Comparison of ENCODE assay signal across 10 cellular contexts in the genomic region with DNA sequence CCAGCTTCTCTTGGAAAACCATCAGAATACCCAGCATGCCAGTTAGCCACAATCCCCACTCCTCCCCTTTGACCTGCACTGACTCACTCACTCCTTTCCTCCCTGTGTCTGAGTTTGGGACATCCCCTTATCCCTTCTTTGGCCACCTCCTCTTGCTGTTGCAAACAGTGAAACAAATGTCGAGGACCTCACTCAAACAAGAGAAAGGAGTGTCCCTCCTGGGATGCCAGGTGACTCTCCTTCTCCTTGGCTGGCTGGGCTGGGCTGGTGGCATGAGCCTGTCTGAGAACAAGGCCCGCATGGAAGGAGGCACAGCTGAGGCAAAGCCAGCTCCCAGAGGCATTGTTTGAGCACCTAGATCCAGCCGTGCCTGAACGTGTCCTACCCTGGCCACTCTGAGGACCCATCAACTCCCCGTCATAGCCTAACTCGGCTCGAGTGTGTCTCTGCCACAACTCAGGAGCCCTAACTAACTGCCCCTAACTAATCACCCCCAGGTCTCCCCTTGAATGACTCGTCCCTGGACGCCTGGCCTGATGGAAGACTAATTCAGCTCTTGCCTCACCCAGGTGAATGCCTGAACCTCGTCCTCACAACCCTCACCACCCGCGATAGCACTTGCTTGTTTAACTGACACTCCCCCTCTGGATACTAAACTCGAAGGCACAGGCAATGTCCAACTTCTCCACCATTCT. TPM values are rescaled to one million over a fixed set of nuclear protein-coding genes. Genes with fewer than 3 reads are reported as not detected.
DNase-seq lines count a peak whose midpoint lies in the region; ATAC-seq, FAIRE-seq and TF ChIP-seq lines count a peak whose summit lies in the region.
"Had no signal": no experiment of that assay in that cellular context is flagged by ENCODE, and none has a peak within 500 bp of the region (broad histone marks: within the 10 kb centered on the region; RNA-seq: fewer than 3 reads in every experiment).

No MANE protein-coding gene starts in this region.

- ATAC-seq in GM12878 = no peak
- no peak for ATAC-seq in left lobe of liver

- H3K79me2 ChIP-seq in GM12878 (ENCODE audit: control insufficient read depth, insufficient read depth, low read length) = peaks cover 21% of the 10 kb centered on the region

- H3K9me3 ChIP-seq in HEK293 (ENCODE audit: control insufficient read depth, insufficient read depth, low read depth, low read length) (no peaks in the 10 kb centered on the region), GM12878 (replicated peaks; ENCODE audit: control insufficient read depth, insufficient read depth, low read length) (no peaks in the 10 kb centered on the region), thyroid gland (no peaks in the 10 kb centered on the region)

- no peak for TF ChIP-seq RAD21 in GM12878 (IDR thresholded peaks at IDR 0.05; ENCODE audit: insufficient read depth, low read depth, low read length)

- no peak overlapping the region for H2AFZ ChIP-seq in GM12878 (ENCODE audit: control insufficient read depth, low read depth, low read length)

- 81% methylated on average over 13 of the region's 13 CpGs for WGBS in GM12878 (ENCODE audit: insufficient coverage, insufficient replicate concordance, low lambda C conversion rate, missing lambda C conversion rate)
- 71 to 82% methylated on average over 13 of the region's 13 CpGs for WGBS in thyroid gland, 2 donors

- no peak for DNase-seq in GM12878 (ENCODE audit: low read depth, low spot score)
- peak; percentile 71 for DNase-seq in islet precursor cell
- peak; percentile 70 to 71 for DNase-seq in thyroid gland
- DNase-seq in activated gamma-delta T cell treated with Interleukin-2 at 50 U/mL for 16 hours = no peak
- no peak for DNase-seq in left lobe of liver (ENCODE audit: low spot score)
- no peak for DNase-seq in HTR-8/SVneo (ENCODE audit: insufficient read length, low spot score)
- DNase-seq: mesendoderm had no signal

- RAD21 ChIA-PET in GM12878 (lab: Charles Lee; ENCODE audit: unreplicated experiment) = no interaction called here

- SMC1A ChIA-PET in GM12878 (lab: Charles Lee; ENCODE audit: uncharacterized antibody, unreplicated experiment) = no interaction called here

- H3K27me3 ChIP-seq in GM12878 (replicated peaks in 1 of 2; ENCODE audit: control insufficient read depth in 2 of 2, insufficient read depth in 2 of 2, low read length in 1 of 2) (no peaks in the 10 kb centered on the region), thyroid gland (no peaks in the 10 kb centered on the region)

- TF ChIP-seq POLR2A in GM12878 (IDR thresholded peaks at IDR 0.05; ENCODE audit: low read depth, low read length) (no peak), thyroid gland (IDR thresholded peaks at IDR 0.05) (no peak)

- H3K9ac ChIP-seq in GM12878 (ENCODE audit: control insufficient read depth, insufficient read depth, low read length) = no peak overlapping the region

- TF ChIP-seq EP300 in GM12878 (IDR thresholded peaks at IDR 0.05; ENCODE audit: borderline replicate concordance in 1 of 2, control insufficient read depth in 1 of 2, low read depth in 2 of 2, low read length in 2 of 2) = no peak

- H3K36me3 ChIP-seq in HEK293 (ENCODE audit: control insufficient read depth in 2 of 2, insufficient read depth in 1 of 2, low read length in 2 of 2) (no peaks in the 10 kb centered on the region), GM12878 (ENCODE audit: control insufficient read depth in 2 of 2, insufficient read depth in 2 of 2, low read length in 1 of 2) (peaks cover 5% of the 10 kb centered on the region in 2 experiments; a peak in 3 of 4 replicates), thyroid gland (no peaks in the 10 kb centered on the region)

- H3K4me1 ChIP-seq in HEK293 (ENCODE audit: control insufficient read depth, insufficient read depth, low read length) (peaks cover 10% of the 10 kb centered on the region), GM12878 (ENCODE audit: control insufficient read depth, insufficient read depth, low read length) (peaks cover 6% of the 10 kb centered on the region), thyroid gland (peaks cover 43 to 44% of the 10 kb centered on the region in 2 donors)

- no peak overlapping the region for H3K27ac ChIP-seq in HEK293 (ENCODE audit: extremely low read depth, low read depth, low read length)
- no peak overlapping the region for H3K27ac ChIP-seq in GM12878 (ENCODE audit: control insufficient read depth, insufficient read depth)
- peak overlapping the region in 2 of 3 donors; percentile 43 to 46 for H3K27ac ChIP-seq in thyroid gland

- intact Hi-C loops in GM12878 (cut with micrococcal nuclease; ENCODE audit: unreplicated experiment) = no loop called here
- intact Hi-C loops in thyroid gland (cut with DNase I) = loop anchor here (5.0 kb wide), 1 partner anchor 43 kb away; the partner anchor contains the start of gene NCOR2

- in situ Hi-C loops in GM12878 (cut with MboI) = no loop called here

- TF ChIP-seq CTCF in HEK293 (tag by site-specific recombination; IDR thresholded peaks at IDR 0.05) (no peak), GM12878 (IDR thresholded peaks at IDR 0.05 in 2 of 3, conservative IDR thresholded peaks at IDR 0.05 in 1 of 3; ENCODE audit: control insufficient read depth in 2 of 3, extremely low read depth in 1 of 3, insufficient read depth in 1 of 3, low read depth in 3 of 3, low read length in 3 of 3) (no peak), thyroid gland (IDR thresholded peaks at IDR 0.05) (no peak)

- FAIRE-seq in GM12878 (lab: Jason Lieb, UNC) (no peak), HTR-8/SVneo (lab: Jason Lieb, UNC) (no peak)
- FAIRE-seq: colon, GM12892 had no signal

- H4K20me1 ChIP-seq in GM12878 (ENCODE audit: control insufficient read depth, insufficient read depth) = peaks cover 4% of the 10 kb centered on the region

- POLR2A ChIA-PET in HEK293 (lab: Yijun Ruan, JAX) (no interaction called here), GM12878 (lab: Charles Lee) (no interaction called here)

- no peak overlapping the region for H3K4me2 ChIP-seq in GM12878 (ENCODE audit: control insufficient read depth, insufficient read depth)

- H3K4me3 ChIP-seq in HEK293 (ENCODE audit: low read depth, low read length) = no peak overlapping the region
- no peak overlapping the region for H3K4me3 ChIP-seq in GM12878
- H3K4me3 ChIP-seq in thyroid gland (replicated peaks in 1 of 3) = no peak overlapping the region

- BruUV-seq in GM12878 (replicated peaks; lab: Mats Ljungman, UMichigan) = TSS peak; percentile 32

- CTCF ChIA-PET in HEK293 (lab: Yijun Ruan, JAX) = no interaction called here
- CTCF ChIA-PET in GM12878 (lab: Yijun Ruan, JAX) = no interaction called here

TF ChIP-seq in HEK293, 187 proteins besides CTCF, POLR2A, EP300 and RAD21:
- TF ChIP-seq ZNF600 (tag by site-specific recombination; IDR thresholded peaks at IDR 0.05) (peak; percentile 46; the same call in 1 of the 2 replicates), ZNF473 (tag by site-specific recombination; IDR thresholded peaks at IDR 0.05) (no peak), ZNF366 (tag by site-specific recombination; conservative IDR thresholded peaks at IDR 0.05) (0 out of 2 replicates have a peak, but pooled peaks have one; percentile 34)
TF ChIP-seq in HEK293: peak in this region for 2.

TF ChIP-seq in GM12878, 131 proteins besides CTCF, POLR2A, EP300 and RAD21:
- TF ChIP-seq NFIC (IDR thresholded peaks at IDR 0.05; ENCODE audit: low read depth, low read length) (no peak), ATF7 (IDR thresholded peaks at IDR 0.05; ENCODE audit: low read depth) (no peak)

RNA-seq across cellular contexts. Expression of gene NCOR2, which starts 43.0 kb away (rescaled TPM):
- 166 and 195 TPM in 2 replicates for total RNA-seq in GM12878 (2013; cell fraction: nucleolus; rRNA removed)
- total RNA-seq in GM12878 (2014; rRNA removed) (12.8 and 18.6 TPM in 2 replicates), GM12878 (2014; rRNA removed; fragmentation: Illumina TruSeq; extraction: Trizol) (7.2 and 8.6 TPM in 2 replicates), GM12878 (2021) (164 and 179 TPM in 2 replicates), thyroid gland (100 to 1,000 TPM in 2 of 4 donors, 10 to 100 TPM in 2; 45.3 to 178 (median 99.9) TPM), left lobe of liver (58.3 TPM)
- polyA plus RNA-seq in GM12878 (2011; ENCODE audit: low read depth) = 25.4 TPM
- polyA plus RNA-seq in GM12878 (2011; rRNA removed) (2.6 and 4.2 TPM in 2 replicates), GM12878 (2014; fragmentation: Illumina TruSeq; extraction: Trizol) (10.2 and 17.4 TPM in 2 replicates), GM12878 (2014; fragmentation: Nextera tagmentation; extraction: Ambion mirVana) (under 1 TPM; 0.43 to 0.60 TPM), GM12878 (2014; rRNA removed) (41.1 and 63.1 TPM in 2 replicates), GM12878 (2016; fragmentation: Nextera tagmentation; extraction: Ambion mirVana) (10 to 100 TPM; 12.7 to 17.1 TPM)
- 6.2 and 8.2 TPM in 2 replicates for polyA plus RNA-seq in GM12878 (2011; cell fraction: cytosol; rRNA removed)
- polyA plus RNA-seq in GM12878 (2011; cell fraction: nucleus; rRNA removed) = 44.5 and 72.5 TPM in 2 replicates
- polyA plus RNA-seq in GM12878 (2012) = 79.0 and 103 TPM in 2 replicates
- 33.4 and 33.8 TPM in 2 replicates for polyA minus RNA-seq in GM12878 (2011; rRNA and poly(A)+ RNA removed)
- polyA minus RNA-seq in GM12878 (2011; cell fraction: cytosol; rRNA and poly(A)+ RNA removed) = 26.9 and 42.9 TPM in 2 replicates
- 23.1 and 47.3 TPM in 2 replicates for polyA minus RNA-seq in GM12878 (2011; cell fraction: nucleus; rRNA and poly(A)+ RNA removed)

Comparison
In these comparisons a context has a peak if more than half of its experiments do, and no peak if none do; other contexts are left out.
1. H3K27ac ChIP-seq: peak in thyroid gland (2 of 3); none in HEK293 (single experiment) and GM12878 (single experiment).
2. DNase-seq: peak in islet precursor cell (single experiment) and thyroid gland (2 of 2); none in GM12878 (single experiment), activated gamma-delta T cell treated with Interleukin-2 at 50 U/mL for 16 hours (single experiment), left lobe of liver (single experiment) and HTR-8/SVneo (single experiment).